Comparison of ENCODE assay signal across 8 cellular contexts in genomic region chr17:79992657-79993389, GRCh38. TPM values are rescaled to one million over a fixed set of nuclear protein-coding genes. Genes with fewer than 3 reads are reported as not detected.
DNase-seq lines count a peak whose midpoint lies in the region; ATAC-seq and TF ChIP-seq lines count a peak whose summit lies in the region.

No MANE protein-coding gene starts in this region.

- H3K27me3 ChIP-seq in PC-9 (ENCODE audit: insufficient read depth, low read depth) (no peaks in the 10 kb centered on the region), esophagus muscularis mucosa (no peaks in the 10 kb centered on the region), parathyroid adenoma (ENCODE audit: control insufficient read depth, insufficient read depth, low read length) (no peaks in the 10 kb centered on the region), Peyer's patch (no peaks in the 10 kb centered on the region)

- no peaks in the 10 kb centered on the region for H3K79me2 ChIP-seq in PC-9 (ENCODE audit: low read depth)
- peaks cover 4% of the 10 kb centered on the region for H3K79me2 ChIP-seq in parathyroid adenoma

- peaks cover 38% of the 10 kb centered on the region for H3F3A ChIP-seq in PC-9 (ENCODE audit: insufficient read depth, low read depth)

- WGBS in esophagus muscularis mucosa, result 78% methylated on average over 9 of the region's 9 CpGs

- POLR2A ChIA-PET in PC-9 (lab: Charles Lee; ENCODE audit: unreplicated experiment), result interaction anchor here (0.5 kb wide), 1 partner anchor 10 kb away, joined by 4 read pairs; no protein-coding TSS in a partner anchor

- no peak for ATAC-seq in HG03432 (IDR thresholded peaks at IDR 0.05; ENCODE audit: unreplicated experiment)

- no peaks in the 10 kb centered on the region for H4K20me1 ChIP-seq in PC-9 (ENCODE audit: insufficient read depth)

- H3K9me3 ChIP-seq in PC-9 (ENCODE audit: insufficient read depth, low read depth), result no peaks in the 10 kb centered on the region
- no peaks in the 10 kb centered on the region for H3K9me3 ChIP-seq in esophagus muscularis mucosa
- no peaks in the 10 kb centered on the region for H3K9me3 ChIP-seq in parathyroid adenoma (ENCODE audit: control insufficient read depth, low read length)
- no peaks in the 10 kb centered on the region for H3K9me3 ChIP-seq in Peyer's patch

- DNase-seq in NCI-H1092 treated with DMSO at 0.1 percent for 48 hours (lab: John Stamatoyannopoulos, UW), result peak; percentile 71
- DNase-seq in NCI-H1092 (lab: John Stamatoyannopoulos, UW), result no peak
- no peak for DNase-seq in PC-9
- DNase-seq in esophagus muscularis mucosa (ENCODE audit: extremely low spot score), result no peak
- no peak for DNase-seq in NCI-H1436 treated with DMSO at 0.1 percent for 48 hours (lab: John Stamatoyannopoulos, UW)
- DNase-seq in Peyer's patch, result no peak

- H3K4me2 ChIP-seq in PC-9 (peak overlapping the region; percentile 61), parathyroid adenoma (ENCODE audit: low read length) (peak overlapping the region; percentile 77)

- intact Hi-C loops in PC-9 (cut with micrococcal nuclease; ENCODE audit: unreplicated experiment), result loop anchor here (2.0 to 5.0 kb wide), 3 partner anchors 76 to 254 kb away; no protein-coding TSS in a partner anchor
- intact Hi-C loops in esophagus muscularis mucosa (cut with DNase I), result no loop called here

- H3K4me3 ChIP-seq in PC-9 (no peak overlapping the region; the same call in 1 of the 2 replicates), esophagus muscularis mucosa (peak overlapping the region; percentile 50 to 57 (median 54)), parathyroid adenoma (ENCODE audit: low read depth, low read length) (peak overlapping the region; percentile 37), Peyer's patch (peak overlapping the region in 1 of 4 donors; percentile 55)

- H3K9ac ChIP-seq in parathyroid adenoma, result no peak overlapping the region

- H3K9me2 ChIP-seq in PC-9 (ENCODE audit: insufficient read depth), result no peaks in the 10 kb centered on the region

- H3K27ac ChIP-seq in PC-9 (peak overlapping the region; percentile 100), esophagus muscularis mucosa (replicated peaks in 1 of 4) (peak overlapping the region in 3 of 4 donors; percentile 5 to 42 (median 8)), parathyroid adenoma (no peak overlapping the region), Peyer's patch (peak overlapping the region in 1 of 4 donors; percentile 45)

- peaks cover 40% of the 10 kb centered on the region for H3K4me1 ChIP-seq in PC-9 (replicated peaks; ENCODE audit: insufficient read depth)
- H3K4me1 ChIP-seq in esophagus muscularis mucosa, result peaks cover 28 to 42% (median 39%) of the 10 kb centered on the region in 4 donors
- peaks cover 16% of the 10 kb centered on the region for H3K4me1 ChIP-seq in parathyroid adenoma
- peaks cover 10 to 62% (median 24%) of the 10 kb centered on the region in 4 donors for H3K4me1 ChIP-seq in Peyer's patch

- TSS peak; percentile 91 for BruUV-seq in PC-9 (replicated peaks; lab: Mats Ljungman, UMichigan)

- TF ChIP-seq POLR2A in esophagus muscularis mucosa (IDR thresholded peaks at IDR 0.05; ENCODE audit: low read depth) (no peak), Peyer's patch (IDR thresholded peaks at IDR 0.05) (no peak)

- TF ChIP-seq EP300 in esophagus muscularis mucosa (IDR thresholded peaks at IDR 0.05), result no peak

- no peak for TF ChIP-seq CTCF in PC-9 (conservative IDR thresholded peaks at IDR 0.05)
- no peak for TF ChIP-seq CTCF in esophagus muscularis mucosa (IDR thresholded peaks at IDR 0.05)
- no peak for TF ChIP-seq CTCF in parathyroid adenoma (IDR thresholded peaks at IDR 0.05)
- no peak for TF ChIP-seq CTCF in Peyer's patch (IDR thresholded peaks at IDR 0.05)

- H3K36me3 ChIP-seq in PC-9 (ENCODE audit: low read depth), result no peaks in the 10 kb centered on the region
- no peaks in the 10 kb centered on the region for H3K36me3 ChIP-seq in esophagus muscularis mucosa
- H3K36me3 ChIP-seq in parathyroid adenoma (ENCODE audit: control insufficient read depth, insufficient read depth, low read length), result no peaks in the 10 kb centered on the region
- H3K36me3 ChIP-seq in Peyer's patch, result no peaks in the 10 kb centered on the region

- H2AFZ ChIP-seq in PC-9 (no peak overlapping the region), parathyroid adenoma (peak overlapping the region; percentile 96)

- CTCF ChIA-PET in PC-9 (lab: Charles Lee), result interaction anchor here (0.5 to 1.1 kb wide), 3 partner anchors 10 to 184 kb away, joined by 3 to 4 read pairs (median 3); no protein-coding TSS in a partner anchor

RNA-seq across cellular contexts. Expression of gene TBC1D16, which starts 42.8 kb away (rescaled TPM):
- 41.7 and 44.1 TPM in 2 replicates for total RNA-seq in PC-9 (2021)
- total RNA-seq in esophagus muscularis mucosa, result 10 to 100 TPM; 30.3 to 37.4 (median 33.2) TPM
- 10 to 100 TPM; 11.9 to 29.7 (median 22.2) TPM for total RNA-seq in Peyer's patch

RNA-seq across cellular contexts. Expression of gene CCDC40, which starts 43.6 kb away (rescaled TPM):
- total RNA-seq in PC-9 (2021), result 11.0 and 14.2 TPM in 2 replicates
- 1 to 10 TPM; 4.9 to 9.5 (median 7.8) TPM for total RNA-seq in esophagus muscularis mucosa
- total RNA-seq in Peyer's patch, result 10 to 100 TPM in 2 of 4 donors, 1 to 10 TPM in 2; 2.8 to 54.5 (median 7.8) TPM
